Comparison of ENCODE assay signal across 11 cellular contexts in genomic region chr1:223135176-223135575, GRCh38. TPM values are rescaled to one million over a fixed set of nuclear protein-coding genes. Genes with fewer than 3 reads are reported as not detected.
DNase-seq lines count a peak whose midpoint lies in the region; ATAC-seq lines count a peak whose summit lies in the region.
"Had no signal": no experiment of that assay in that cellular context is flagged by ENCODE, and none has a peak within 500 bp of the region (broad histone marks: within the 10 kb centered on the region; RNA-seq: fewer than 3 reads in every experiment).

No MANE protein-coding gene starts in this region.

- peak; percentile 13 for ATAC-seq in left ventricle myocardium superior
- no peak for ATAC-seq in HG02973 (IDR thresholded peaks at IDR 0.05; ENCODE audit: unreplicated experiment)

- H3K27ac ChIP-seq in skin epidermis: peak overlapping the region in 14 of 21 experiments; percentile 2 to 83 (median 56)

- intact Hi-C loops in left ventricle myocardium superior (cut with micrococcal nuclease): loop anchor here (10.0 kb wide), 1 partner anchor 550 kb away; no protein-coding TSS in a partner anchor

- no peak overlapping the region for H3K4me3 ChIP-seq in skin epidermis

- DNase-seq in GM04504 (ENCODE audit: low read depth) (peak; percentile 67), amniotic epithelial cell (ENCODE audit: low read depth) (peak; percentile 54), left ventricle myocardium superior (peak; percentile 60), NCI-H1092 treated with DMSO at 0.1 percent for 48 hours (lab: John Stamatoyannopoulos, UW) (no peak), NCI-H1092 (lab: John Stamatoyannopoulos, UW) (no peak)
- DNase-seq in stimulated activated CD4-positive, alpha-beta T cell treated with anti-CD3 and anti-CD28 coated beads, Interleukin-4, amount 100 ng/mL, for 24 hours: no peak
- DNase-seq: dorsolateral prefrontal cortex, NCI-H345 had no signal

RNA-seq across cellular contexts. Expression of gene TLR5, which starts 7.9 kb away (rescaled TPM):
- 2.5 TPM for total RNA-seq in left ventricle myocardium superior
- total RNA-seq: T-helper 1 cell treated with Interleukin-12 subunit alpha and Interleukin-12 subunit beta and Interleukin-4 antibody, amounts not matched to agents 30 ng/mL and 1 ng/mL, for 36 hours had no signal

Comparison
In these comparisons a context has a peak if more than half of its experiments do, and no peak if none do; other contexts are left out.
1. DNase-seq: peak in GM04504 (single experiment), amniotic epithelial cell (single experiment) and left ventricle myocardium superior (single experiment); none in NCI-H1092 treated with DMSO at 0.1 percent for 48 hours (single experiment), stimulated activated CD4-positive, alpha-beta T cell treated with anti-CD3 and anti-CD28 coated beads, Interleukin-4, amount 100 ng/mL, for 24 hours (single experiment) and NCI-H1092 (single experiment).